8 cellular contexts compared by ENCODE assay signal in genomic region chr14:73463411-73463810, GRCh38. TPM values are rescaled to one million over a fixed set of nuclear protein-coding genes. Genes with fewer than 3 reads are reported as not detected.
DNase-seq lines count a peak whose midpoint lies in the region; ATAC-seq and TF ChIP-seq lines count a peak whose summit lies in the region.

No MANE protein-coding gene starts in this region.

- peak overlapping the region; percentile 94 for H3K27ac Mint-ChIP-seq in activated CD4-positive, alpha-beta T cell treated with anti-CD3 and anti-CD28 coated beads, Interleukin-2, amount 10 ng/mL, durations not matched to agents 24 days and 14 days
- H3K27ac Mint-ChIP-seq in activated CD4-positive, alpha-beta memory T cell treated with anti-CD3 and anti-CD28 coated beads for 36 hours = peak overlapping the region; percentile 89

- intact Hi-C loops in activated CD4-positive, alpha-beta T cell treated with anti-CD3 and anti-CD28 coated beads, Interleukin-2, amount 10 ng/mL, durations not matched to agents 24 days and 14 days (cut with micrococcal nuclease) = loop anchor here (10.0 kb wide), 1 partner anchor 949 kb away; no protein-coding TSS in a partner anchor
- intact Hi-C loops in activated CD4-positive, alpha-beta memory T cell treated with anti-CD3 and anti-CD28 coated beads for 36 hours (cut with micrococcal nuclease) = no loop called here

- no peak for TF ChIP-seq CTCF in fibroblast of the aortic adventitia (IDR thresholded peaks at IDR 0.05; ENCODE audit: insufficient read depth, low read length)

- peaks cover 71% of the 10 kb centered on the region for H3K4me1 Mint-ChIP-seq in activated CD4-positive, alpha-beta T cell treated with anti-CD3 and anti-CD28 coated beads, Interleukin-2, amount 10 ng/mL, durations not matched to agents 24 days and 14 days
- H3K4me1 Mint-ChIP-seq in activated CD4-positive, alpha-beta memory T cell treated with anti-CD3 and anti-CD28 coated beads for 36 hours (ENCODE audit: low read depth) = peaks cover 66% of the 10 kb centered on the region

- peak overlapping the region; percentile 68 for H3K9ac ChIP-seq in skeletal muscle satellite cell (ENCODE audit: low read depth, low read length)

- POLR2A ChIA-PET in activated CD4-positive, alpha-beta memory T cell treated with anti-CD3 and anti-CD28 coated beads for 36 hours (lab: Charles Lee) = interaction anchor here (0.5 to 2.4 kb wide), 5 partner anchors 9 to 173 kb away, joined by 3 to 15 read pairs (median 5); partner anchors contain the start of genes ACOT2 and RIOX1

- H3K4me3 Mint-ChIP-seq in activated CD4-positive, alpha-beta T cell treated with anti-CD3 and anti-CD28 coated beads, Interleukin-2, amount 10 ng/mL, durations not matched to agents 24 days and 14 days = peak overlapping the region; percentile 70
- peak overlapping the region; percentile 65 for H3K4me3 Mint-ChIP-seq in activated CD4-positive, alpha-beta memory T cell treated with anti-CD3 and anti-CD28 coated beads for 36 hours

- no peaks in the 10 kb centered on the region for H3K27me3 Mint-ChIP-seq in activated CD4-positive, alpha-beta T cell treated with anti-CD3 and anti-CD28 coated beads, Interleukin-2, amount 10 ng/mL, durations not matched to agents 24 days and 14 days
- H3K27me3 Mint-ChIP-seq in activated CD4-positive, alpha-beta memory T cell treated with anti-CD3 and anti-CD28 coated beads for 36 hours = no peaks in the 10 kb centered on the region

- no peaks in the 10 kb centered on the region for H3K27me3 ChIP-seq in skeletal muscle satellite cell (ENCODE audit: control insufficient read depth, insufficient read depth, low read length)

- H3K36me3 ChIP-seq in skeletal muscle satellite cell (ENCODE audit: insufficient read depth, low read length) = no peaks in the 10 kb centered on the region

- peaks cover 78% of the 10 kb centered on the region for H3K4me1 ChIP-seq in skeletal muscle satellite cell (ENCODE audit: control insufficient read depth, insufficient read depth, low read length)

- no peak for ATAC-seq in HG03196 (IDR thresholded peaks at IDR 0.05; ENCODE audit: unreplicated experiment)

- peak overlapping the region; percentile 74 for H3K4me2 ChIP-seq in skeletal muscle satellite cell (ENCODE audit: low read length)

- peak; percentile 79 for DNase-seq in activated CD4-positive, alpha-beta T cell treated with anti-CD3 and anti-CD28 coated beads, Interleukin-2, amount 10 ng/mL, durations not matched to agents 24 days and 14 days
- no peak for DNase-seq in activated CD4-positive, alpha-beta T cell treated with anti-CD3 and anti-CD28 coated beads for 4 hours
- DNase-seq in activated CD4-positive, alpha-beta memory T cell treated with anti-CD3 and anti-CD28 coated beads for 36 hours = peak; percentile 79
- DNase-seq in fibroblast of the aortic adventitia (ENCODE audit: low read depth) = peak; percentile 93
- no peak for DNase-seq in HUDEP-2 (lab: John Stamatoyannopoulos, UW; ENCODE audit: unreplicated experiment in 76 of 76)
- no peak for DNase-seq in SHP77 (lab: John Stamatoyannopoulos, UW)

- H3K9me3 ChIP-seq in skeletal muscle satellite cell (replicated peaks; ENCODE audit: low read length) = no peaks in the 10 kb centered on the region

- peaks cover 2% of the 10 kb centered on the region for H3K36me3 Mint-ChIP-seq in activated CD4-positive, alpha-beta T cell treated with anti-CD3 and anti-CD28 coated beads, Interleukin-2, amount 10 ng/mL, durations not matched to agents 24 days and 14 days (ENCODE audit: low read depth)
- peaks cover under 1% of the 10 kb centered on the region for H3K36me3 Mint-ChIP-seq in activated CD4-positive, alpha-beta memory T cell treated with anti-CD3 and anti-CD28 coated beads for 36 hours

- H3K4me3 ChIP-seq in fibroblast of the aortic adventitia (ENCODE audit: low read depth, low read length) (peak overlapping the region; percentile 51), skeletal muscle satellite cell (ENCODE audit: low read length) (peak overlapping the region; percentile 55)

- H3K9me3 Mint-ChIP-seq in activated CD4-positive, alpha-beta T cell treated with anti-CD3 and anti-CD28 coated beads, Interleukin-2, amount 10 ng/mL, durations not matched to agents 24 days and 14 days = no peaks in the 10 kb centered on the region
- H3K9me3 Mint-ChIP-seq in activated CD4-positive, alpha-beta memory T cell treated with anti-CD3 and anti-CD28 coated beads for 36 hours = no peaks in the 10 kb centered on the region

- CTCF ChIA-PET in activated CD4-positive, alpha-beta memory T cell treated with anti-CD3 and anti-CD28 coated beads for 36 hours (lab: Charles Lee) = interaction anchor here (1.1 to 2.7 kb wide), 4 partner anchors 9 to 341 kb away, joined by 3 to 22 read pairs (median 8); no protein-coding TSS in a partner anchor

RNA-seq across cellular contexts. Expression of gene NUMB, which starts 5.1 kb away (rescaled TPM):
- total RNA-seq in activated CD4-positive, alpha-beta T cell treated with anti-CD3 and anti-CD28 coated beads, Interleukin-2, amount 10 ng/mL, durations not matched to agents 24 days and 14 days = 48.1 and 54.8 TPM in 2 replicates
- 10 to 100 TPM; 45.0 to 46.9 TPM for total RNA-seq in activated CD4-positive, alpha-beta memory T cell treated with anti-CD3 and anti-CD28 coated beads for 36 hours
- total RNA-seq in fibroblast of the aortic adventitia (ENCODE audit: low replicate concordance) = 39.0 and 52.3 TPM in 2 replicates
- total RNA-seq in skeletal muscle satellite cell (2012; rRNA removed) = 50.2 and 60.3 TPM in 2 replicates

RNA-seq across cellular contexts. Expression of gene RIOX1, which starts 27.3 kb away (rescaled TPM):
- 23.8 and 24.0 TPM in 2 replicates for total RNA-seq in activated CD4-positive, alpha-beta T cell treated with anti-CD3 and anti-CD28 coated beads, Interleukin-2, amount 10 ng/mL, durations not matched to agents 24 days and 14 days
- 10 to 100 TPM; 13.9 to 15.5 TPM for total RNA-seq in activated CD4-positive, alpha-beta memory T cell treated with anti-CD3 and anti-CD28 coated beads for 36 hours
- total RNA-seq in fibroblast of the aortic adventitia (ENCODE audit: low replicate concordance) = 17.4 and 17.5 TPM in 2 replicates
- total RNA-seq in skeletal muscle satellite cell (2012; rRNA removed) = 21.4 and 21.5 TPM in 2 replicates

Comparison
In these comparisons a context has a peak if more than half of its experiments do, and no peak if none do; other contexts are left out.
1. DNase-seq: peak in activated CD4-positive, alpha-beta T cell treated with anti-CD3 and anti-CD28 coated beads, Interleukin-2, amount 10 ng/mL, durations not matched to agents 24 days and 14 days (single experiment), activated CD4-positive, alpha-beta memory T cell treated with anti-CD3 and anti-CD28 coated beads for 36 hours (single experiment) and fibroblast of the aortic adventitia (single experiment); none in activated CD4-positive, alpha-beta T cell treated with anti-CD3 and anti-CD28 coated beads for 4 hours (0 of 2), HUDEP-2 (0 of 76) and SHP77 (0 of 2).